In the genomic region with DNA sequence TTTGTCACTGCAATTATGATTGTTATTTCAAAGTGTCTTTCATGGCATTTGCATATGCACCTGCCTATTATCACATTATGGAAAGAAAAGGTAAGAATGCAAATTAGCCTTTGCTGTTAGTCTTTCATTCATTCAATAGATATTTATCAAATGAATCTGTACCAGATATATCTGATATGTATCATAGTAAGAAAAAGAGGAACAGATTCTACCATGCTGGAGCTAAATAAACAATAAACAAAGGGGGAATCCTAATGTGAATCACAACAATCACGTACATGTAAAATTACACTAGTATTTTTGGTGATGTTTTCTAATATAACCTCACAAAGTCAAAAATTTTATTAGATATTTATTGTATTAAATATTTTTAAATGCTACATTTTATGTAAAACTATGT, we compare ENCODE assay signal across 7 cellular contexts.
"Had no signal": no experiment of that assay in that cellular context is flagged by ENCODE, and none has a peak within 500 bp of the region (broad histone marks: within the 10 kb centered on the region; RNA-seq: fewer than 3 reads in every experiment).

No MANE protein-coding gene starts in this region.

- FAIRE-seq: G401.6, GM12891, GM12892, GM18507, GM19239 had no signal

- DNase-seq: GDM1, GF-D8 had no signal
